ENCODE assay signal across 19 cellular contexts in genomic region chr9:123820139-123820538, GRCh38.
"Had no signal": no experiment of that assay in that cellular context is flagged by ENCODE, and none has a peak within 500 bp of the region (broad histone marks: within the 10 kb centered on the region; RNA-seq: fewer than 3 reads in every experiment).

No MANE protein-coding gene starts in this region.

- H3K27ac ChIP-seq: body of pancreas, coronary artery, esophagus muscularis mucosa, right lobe of liver, suprapubic skin had no signal

- H3K27ac Mint-ChIP-seq: activated B cell treated with CpG ODN at 0.5 μM for 24 hours; activated naive CD8-positive, alpha-beta T cell treated with anti-CD3 and anti-CD28 coated beads for 36 hours; stimulated activated naive CD8-positive, alpha-beta T cell treated with anti-CD3 and anti-CD28 coated beads, Interleukin-15, Interleukin-2, amounts not matched to agents 100 ng/mL and 50 ng/mL, for 24 hours; type B pancreatic cell had no signal

- H3K4me3 ChIP-seq: body of pancreas, coronary artery, esophagus muscularis mucosa, lung, right lobe of liver, smooth muscle cell, suprapubic skin had no signal

- ATAC-seq: body of pancreas had no signal

- H3K4me1 ChIP-seq: body of pancreas, esophagus muscularis mucosa, right lobe of liver, suprapubic skin had no signal

- H3K36me3 ChIP-seq: esophagus muscularis mucosa, right lobe of liver, suprapubic skin had no signal

- DNase-seq: activated B cell treated with CpG ODN at 0.5 μM for 24 hours; activated CD4-positive, alpha-beta T cell treated with anti-CD3 and anti-CD28 coated beads, Interleukin-2, amount 10 ng/mL, durations not matched to agents 24 days and 14 days; activated gamma-delta T cell treated with Interleukin-2 at 50 U/mL for 16 hours; activated naive CD8-positive, alpha-beta T cell treated with anti-CD3 and anti-CD28 coated beads for 36 hours; amygdala; body of pancreas; central memory CD4-positive, alpha-beta T cell; effector CD4-positive, alpha-beta T cell; right lobe of liver; T1000 had no signal

- FAIRE-seq: islet of Langerhans had no signal

- H3K27me3 Mint-ChIP-seq: activated B cell treated with CpG ODN at 0.5 μM for 24 hours; activated CD4-positive, alpha-beta T cell treated with anti-CD3 and anti-CD28 coated beads, Interleukin-2, amount 10 ng/mL, durations not matched to agents 24 days and 14 days; activated naive CD8-positive, alpha-beta T cell treated with anti-CD3 and anti-CD28 coated beads for 36 hours; stimulated activated naive CD8-positive, alpha-beta T cell treated with anti-CD3 and anti-CD28 coated beads, Interleukin-15, Interleukin-2, amounts not matched to agents 100 ng/mL and 50 ng/mL, for 24 hours; type B pancreatic cell had no signal

- H3K27me3 ChIP-seq: body of pancreas, esophagus muscularis mucosa, right lobe of liver, suprapubic skin had no signal

- H3K9me3 ChIP-seq: body of pancreas, esophagus muscularis mucosa, right lobe of liver, suprapubic skin had no signal

- H3K4me3 Mint-ChIP-seq: activated B cell treated with CpG ODN at 0.5 μM for 24 hours; activated CD4-positive, alpha-beta T cell treated with anti-CD3 and anti-CD28 coated beads, Interleukin-2, amount 10 ng/mL, durations not matched to agents 24 days and 14 days; activated naive CD8-positive, alpha-beta T cell treated with anti-CD3 and anti-CD28 coated beads for 36 hours; neural crest cell; stimulated activated naive CD8-positive, alpha-beta T cell treated with anti-CD3 and anti-CD28 coated beads, Interleukin-15, Interleukin-2, amounts not matched to agents 100 ng/mL and 50 ng/mL, for 24 hours; type B pancreatic cell had no signal

- H3K36me3 Mint-ChIP-seq: type B pancreatic cell had no signal

- H3K9me3 Mint-ChIP-seq: activated B cell treated with CpG ODN at 0.5 μM for 24 hours; activated CD4-positive, alpha-beta T cell treated with anti-CD3 and anti-CD28 coated beads, Interleukin-2, amount 10 ng/mL, durations not matched to agents 24 days and 14 days; activated naive CD8-positive, alpha-beta T cell treated with anti-CD3 and anti-CD28 coated beads for 36 hours; neural crest cell; stimulated activated naive CD8-positive, alpha-beta T cell treated with anti-CD3 and anti-CD28 coated beads, Interleukin-15, Interleukin-2, amounts not matched to agents 100 ng/mL and 50 ng/mL, for 24 hours; type B pancreatic cell had no signal

- H3K4me2 ChIP-seq: smooth muscle cell had no signal
